Comparison of ENCODE assay signal across 8 cellular contexts in the genomic region with DNA sequence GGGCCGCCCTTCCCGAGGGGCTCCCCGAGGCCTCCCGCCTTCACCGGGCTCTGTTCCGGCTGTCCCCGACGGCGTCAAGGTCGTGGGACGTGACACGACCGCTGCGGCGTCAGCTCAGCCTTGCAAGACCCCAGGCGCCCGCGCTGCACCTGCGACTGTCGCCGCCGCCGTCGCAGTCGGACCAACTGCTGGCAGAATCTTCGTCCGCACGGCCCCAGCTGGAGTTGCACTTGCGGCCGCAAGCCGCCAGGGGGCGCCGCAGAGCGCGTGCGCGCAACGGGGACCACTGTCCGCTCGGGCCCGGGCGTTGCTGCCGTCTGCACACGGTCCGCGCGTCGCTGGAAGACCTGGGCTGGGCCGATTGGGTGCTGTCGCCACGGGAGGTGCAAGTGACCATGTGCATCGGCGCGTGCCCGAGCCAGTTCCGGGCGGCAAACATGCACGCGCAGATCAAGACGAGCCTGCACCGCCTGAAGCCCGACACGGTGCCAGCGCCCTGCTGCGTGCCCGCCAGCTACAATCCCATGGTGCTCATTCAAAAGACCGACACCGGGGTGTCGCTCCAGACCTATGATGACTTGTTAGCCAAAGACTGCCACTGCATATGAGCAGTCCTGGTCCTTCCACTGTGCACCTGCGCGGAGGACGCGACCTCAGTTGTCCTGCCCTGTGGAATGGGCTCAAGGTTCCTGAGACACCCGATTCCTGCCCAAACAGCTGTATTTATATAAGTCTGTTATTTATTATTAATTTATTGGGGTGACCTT. TPM values are rescaled to one million over a fixed set of nuclear protein-coding genes. Genes with fewer than 3 reads are reported as not detected.
A peak's percentile ranks its signal among the peaks of the same experiment; 100 is the strongest.
DNase-seq lines count a peak whose midpoint lies in the region.

No MANE protein-coding gene starts in this region.

- DNase-seq in ELF-1 (ENCODE audit: low read depth, low spot score) (peak; percentile 93), H4 (ENCODE audit: low spot score) (peak; percentile 56), MV-4-11 (lab: John Stamatoyannopoulos, UW) (peak; percentile 91), T-helper 1 cell (peak; percentile 49 to 75 (median 64)), anterior cingulate cortex (lab: John Stamatoyannopoulos, UW) (peak in 54 of 58 donors; percentile 4 to 79 (median 50)), iPS DF 6.9 (ENCODE audit: low read depth, low spot score) (no peak), skeletal muscle cell (ENCODE audit: low read depth) (no peak), dedifferentiated amniotic fluid mesenchymal stem cell (ENCODE audit: extremely low spot score) (no peak)

- no peaks in the 10 kb centered on the region for H3K36me3 ChIP-seq in iPS DF 6.9 (ENCODE audit: control insufficient read depth, insufficient read depth, low read length)

- H3K4me1 ChIP-seq in iPS DF 6.9 (ENCODE audit: control insufficient read depth, insufficient read depth, low read length), result peaks cover 3% of the 10 kb centered on the region; the same call in 1 of the 2 replicates

- no peaks in the 10 kb centered on the region for H3K9me3 ChIP-seq in iPS DF 6.9 (ENCODE audit: control insufficient read depth, insufficient read depth, low read length)

- no CpG with 5 or more reads among the region's 74 CpGs for WGBS in iPS DF 6.9 (ENCODE audit: insufficient coverage, insufficient read length)

- H3K27ac ChIP-seq in iPS DF 6.9 (ENCODE audit: low read length), result no peak overlapping the region

- no peaks in the 10 kb centered on the region for H3K27me3 ChIP-seq in iPS DF 6.9 (ENCODE audit: control insufficient read depth, insufficient read depth, low read length)

- H3K4me3 ChIP-seq in iPS DF 6.9 (ENCODE audit: low read length) (peak overlapping the region; percentile 6; the same call in 1 of the 2 replicates), skeletal muscle cell (ENCODE audit: low read depth, low read length) (peak overlapping the region; percentile 62)

RNA-seq across cellular contexts. Expression of gene GDF15, which starts 2.6 kb away (rescaled TPM):
- 376 and 378 TPM in 2 replicates for total RNA-seq in H4 (2014; rRNA removed; shearing (Covaris generic))

RNA-seq across cellular contexts. Expression of gene LRRC25, which starts 8.9 kb away (rescaled TPM):
- 0.06 and 0.35 TPM in 2 replicates for total RNA-seq in H4 (2014; rRNA removed; shearing (Covaris generic))

RNA-seq across cellular contexts. Expression of gene SSBP4, which starts 30.7 kb away (rescaled TPM):
- 44.6 and 60.9 TPM in 2 replicates for total RNA-seq in H4 (2014; rRNA removed; shearing (Covaris generic))

RNA-seq across cellular contexts. Expression of gene PGPEP1, which starts 48.1 kb away (rescaled TPM):
- 2.9 and 12.1 TPM in 2 replicates for total RNA-seq in H4 (2014; rRNA removed; shearing (Covaris generic))

RNA-seq across cellular contexts. Expression of gene ISYNA1, which starts 49.4 kb away (rescaled TPM):
- 0.33 and 0.45 TPM in 2 replicates for total RNA-seq in H4 (2014; rRNA removed; shearing (Covaris generic))

Comparison
In these comparisons a context has a peak if more than half of its experiments do, and no peak if none do; other contexts are left out.
1. DNase-seq: peak in ELF-1 (single experiment), H4 (single experiment), MV-4-11 (single experiment), T-helper 1 cell (5 of 5) and anterior cingulate cortex (54 of 58); none in iPS DF 6.9 (single experiment), skeletal muscle cell (single experiment) and dedifferentiated amniotic fluid mesenchymal stem cell (single experiment).